Comparison of ENCODE assay signal across 12 cellular contexts in genomic region chr16:75042423-75043174, GRCh38. TPM values are rescaled to one million over a fixed set of nuclear protein-coding genes. Genes with fewer than 3 reads are reported as not detected.
DNase-seq lines count a peak whose midpoint lies in the region; ATAC-seq and TF ChIP-seq lines count a peak whose summit lies in the region.
"Had no signal": no experiment of that assay in that cellular context is flagged by ENCODE, and none has a peak within 500 bp of the region (broad histone marks: within the 10 kb centered on the region; RNA-seq: fewer than 3 reads in every experiment).

No MANE protein-coding gene starts in this region.

- H3K4me1 ChIP-seq in ascending aorta, result peaks cover 13 to 31% of the 10 kb centered on the region in 2 donors
- H3K4me1 ChIP-seq in rectal smooth muscle tissue (ENCODE audit: control insufficient read depth, insufficient read depth, low read length), result peaks cover 23% of the 10 kb centered on the region

- H3K27me3 ChIP-seq in ascending aorta, result no peaks in the 10 kb centered on the region
- H3K27me3 ChIP-seq in rectal smooth muscle tissue (ENCODE audit: control insufficient read depth, insufficient read depth, low read length), result no peaks in the 10 kb centered on the region
- no peaks in the 10 kb centered on the region for H3K27me3 ChIP-seq in H7 (ENCODE audit: control insufficient read depth, insufficient read depth, low read length)
- H3K27me3 ChIP-seq: body of pancreas had no signal

- H3K9me3 ChIP-seq in ascending aorta, result peaks cover 0 to 10% of the 10 kb centered on the region in 2 donors
- H3K9me3 ChIP-seq: body of pancreas had no signal

- H3K4me3 Mint-ChIP-seq in HFFc6, result no peak overlapping the region
- H3K4me3 Mint-ChIP-seq: activated CD8-positive, alpha-beta memory T cell treated with anti-CD3 and anti-CD28 coated beads, Interleukin-2, amount 10 ng/mL, durations not matched to agents 7 days and 5 days; stimulated activated naive CD8-positive, alpha-beta T cell treated with anti-CD3 and anti-CD28 coated beads, Interleukin-15, Interleukin-2, amounts not matched to agents 100 ng/mL and 50 ng/mL, for 24 hours had no signal

- no peak overlapping the region for H3K4me3 ChIP-seq in ascending aorta
- no peak overlapping the region for H3K4me3 ChIP-seq in rectal smooth muscle tissue (ENCODE audit: low read length)
- no peak overlapping the region for H3K4me3 ChIP-seq in H7 (ENCODE audit: insufficient read depth, low read depth, low read length)
- H3K4me3 ChIP-seq: body of pancreas had no signal

- peaks cover 14% of the 10 kb centered on the region for H3K4me1 Mint-ChIP-seq in HFFc6 (ENCODE audit: low read depth)

- no peak overlapping the region for H3K27ac Mint-ChIP-seq in HFFc6
- H3K27ac Mint-ChIP-seq: activated CD8-positive, alpha-beta memory T cell treated with anti-CD3 and anti-CD28 coated beads, Interleukin-2, amount 10 ng/mL, durations not matched to agents 7 days and 5 days; stimulated activated naive CD8-positive, alpha-beta T cell treated with anti-CD3 and anti-CD28 coated beads, Interleukin-15, Interleukin-2, amounts not matched to agents 100 ng/mL and 50 ng/mL, for 24 hours had no signal

- H3K36me3 ChIP-seq in ascending aorta (no peaks in the 10 kb centered on the region), rectal smooth muscle tissue (ENCODE audit: control insufficient read depth, insufficient read depth, low read length) (no peaks in the 10 kb centered on the region), H7 (replicated peaks; ENCODE audit: control insufficient read depth, insufficient read depth, low read length) (no peaks in the 10 kb centered on the region)

- ATAC-seq in GM18909 (IDR thresholded peaks at IDR 0.05; ENCODE audit: poor library complexity, unreplicated experiment), result peak; percentile 18
- ATAC-seq in HG03460 (IDR thresholded peaks at IDR 0.05; ENCODE audit: unreplicated experiment), result peak; percentile 12
- ATAC-seq in activated CD4-positive, CD25-positive, alpha-beta regulatory T cell treated with anti-CD3 and anti-CD28 coated beads, Interleukin-2, amount 50 U/mL, for 24 hours, result no peak
- ATAC-seq: activated CD8-positive, alpha-beta memory T cell treated with anti-CD3 and anti-CD28 coated beads, Interleukin-2, amount 10 ng/mL, durations not matched to agents 7 days and 5 days; body of pancreas had no signal

- H3K36me3 Mint-ChIP-seq in HFFc6 (ENCODE audit: low read depth), result peaks cover 17% of the 10 kb centered on the region

- H3K9ac ChIP-seq in rectal smooth muscle tissue (ENCODE audit: low read length), result no peak overlapping the region

- intact Hi-C loops in ascending aorta (cut with DNase I), result no loop called here

- H3K27ac ChIP-seq in ascending aorta (peak overlapping the region; percentile 54 to 72), rectal smooth muscle tissue (ENCODE audit: low read depth, low read length) (peak overlapping the region; percentile 35)

- H3K9me3 Mint-ChIP-seq in HFFc6, result peaks cover 12% of the 10 kb centered on the region

- TF ChIP-seq CTCF in ascending aorta (IDR thresholded peaks at IDR 0.05), result no peak
- no peak for TF ChIP-seq CTCF in HFFc6 (IDR thresholded peaks at IDR 0.05)

- no peaks in the 10 kb centered on the region; the same call in 1 of the 2 replicates for H3K27me3 Mint-ChIP-seq in HFFc6 (ENCODE audit: insufficient read depth)
- H3K27me3 Mint-ChIP-seq: activated CD8-positive, alpha-beta memory T cell treated with anti-CD3 and anti-CD28 coated beads, Interleukin-2, amount 10 ng/mL, durations not matched to agents 7 days and 5 days; stimulated activated naive CD8-positive, alpha-beta T cell treated with anti-CD3 and anti-CD28 coated beads, Interleukin-15, Interleukin-2, amounts not matched to agents 100 ng/mL and 50 ng/mL, for 24 hours had no signal

- no peak for DNase-seq in ascending aorta (ENCODE audit: low spot score in 2 of 2)
- no peak for DNase-seq in HFFc6
- DNase-seq in GOT3 (lab: John Stamatoyannopoulos, UW), result no peak
- no peak for DNase-seq in H7
- DNase-seq: activated CD8-positive, alpha-beta memory T cell treated with anti-CD3 and anti-CD28 coated beads, Interleukin-2, amount 10 ng/mL, durations not matched to agents 7 days and 5 days; mammary epithelial cell had no signal

RNA-seq across cellular contexts. Expression of gene ZNRF1, which starts 43.8 kb away (rescaled TPM):
- 53.7 TPM for total RNA-seq in ascending aorta
- 10 to 100 TPM; 21.7 to 31.3 (median 28.0) TPM for total RNA-seq in HFFc6 (2021; fragmentation: NEBNext Ultra II Directional; extraction: Animal tissue kit (Norgen Biotek cat#: 25700))
- 37.3 and 44.7 TPM in 2 replicates for total RNA-seq in H7 (2014; rRNA removed; shearing (Covaris generic))

RNA-seq across cellular contexts. Expression of gene WDR59, which starts 57.7 kb away (rescaled TPM):
- 22.0 TPM for total RNA-seq in ascending aorta
- 10 to 100 TPM; 32.1 to 39.8 (median 37.3) TPM for total RNA-seq in HFFc6 (2021; fragmentation: NEBNext Ultra II Directional; extraction: Animal tissue kit (Norgen Biotek cat#: 25700))
- total RNA-seq in H7 (2014; rRNA removed; shearing (Covaris generic)), result 25.7 and 32.0 TPM in 2 replicates

Comparison
In these comparisons a context has a peak if more than half of its experiments do, and no peak if none do; other contexts are left out.
1. ATAC-seq: peak in GM18909 (single experiment) and HG03460 (single experiment); none in activated CD4-positive, CD25-positive, alpha-beta regulatory T cell treated with anti-CD3 and anti-CD28 coated beads, Interleukin-2, amount 50 U/mL, for 24 hours (0 of 2).